Comparison of ENCODE assay signal across 1 cellular context in the genomic region with DNA sequence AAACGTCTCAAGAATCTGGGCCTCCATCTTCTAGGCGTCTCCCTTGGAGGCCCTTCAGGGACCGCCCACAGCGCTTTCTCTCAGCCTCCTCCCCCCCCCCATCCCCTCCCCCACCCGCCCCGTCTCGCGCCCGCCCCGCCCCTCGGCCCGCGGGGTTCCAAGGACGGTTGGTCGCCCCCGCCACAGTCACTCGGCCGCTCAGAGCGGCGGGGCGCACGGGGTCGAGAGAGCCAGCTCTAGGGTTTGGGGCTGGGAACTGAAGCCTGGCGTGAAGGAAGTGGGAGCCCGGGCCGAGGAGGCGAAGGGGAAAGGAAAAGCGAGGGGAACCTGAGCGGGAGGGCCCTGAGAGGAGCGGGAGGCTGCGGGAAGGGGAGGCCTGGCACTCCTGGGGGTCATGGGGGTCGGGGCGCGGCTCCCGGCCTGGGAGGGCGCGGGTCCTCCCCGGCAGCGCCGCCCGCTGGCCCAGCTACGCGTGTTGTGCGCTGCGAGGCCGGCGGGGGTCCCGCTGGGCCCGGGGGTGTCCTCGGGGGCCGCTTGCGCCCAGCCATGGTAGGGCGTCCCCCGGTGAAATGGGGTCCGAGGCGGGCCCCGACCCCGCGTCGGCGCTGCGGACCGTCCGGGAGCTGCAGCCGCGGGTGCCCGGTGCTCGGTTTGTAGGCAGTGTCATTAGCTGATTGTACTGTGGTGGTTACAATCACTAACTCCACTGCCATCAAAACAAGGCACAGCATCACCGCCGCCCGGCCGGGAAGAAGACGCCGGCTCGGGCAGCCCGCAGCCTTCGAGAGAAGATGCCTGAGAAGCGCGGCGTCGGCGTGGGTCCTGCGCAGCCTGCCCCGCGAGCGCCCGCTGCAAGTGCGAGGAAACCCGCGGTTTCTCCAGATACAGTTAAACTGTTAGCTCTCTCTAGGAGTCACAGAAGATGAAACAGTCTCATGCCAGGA.
A peak's percentile ranks its signal among the peaks of the same experiment; 100 is the strongest.
TF ChIP-seq lines count a peak whose summit lies in the region.

Gene BTG4, minus strand, starts transcription at position 91 of the 944 bp plus-strand sequence. CDS start 13,610 bp downstream, outside the sequence.

TF ChIP-seq in GM23338, 12 proteins besides CTCF, POLR2A, EP300 and RAD21 (continued from another document):
- TF ChIP-seq, protein P1, sequence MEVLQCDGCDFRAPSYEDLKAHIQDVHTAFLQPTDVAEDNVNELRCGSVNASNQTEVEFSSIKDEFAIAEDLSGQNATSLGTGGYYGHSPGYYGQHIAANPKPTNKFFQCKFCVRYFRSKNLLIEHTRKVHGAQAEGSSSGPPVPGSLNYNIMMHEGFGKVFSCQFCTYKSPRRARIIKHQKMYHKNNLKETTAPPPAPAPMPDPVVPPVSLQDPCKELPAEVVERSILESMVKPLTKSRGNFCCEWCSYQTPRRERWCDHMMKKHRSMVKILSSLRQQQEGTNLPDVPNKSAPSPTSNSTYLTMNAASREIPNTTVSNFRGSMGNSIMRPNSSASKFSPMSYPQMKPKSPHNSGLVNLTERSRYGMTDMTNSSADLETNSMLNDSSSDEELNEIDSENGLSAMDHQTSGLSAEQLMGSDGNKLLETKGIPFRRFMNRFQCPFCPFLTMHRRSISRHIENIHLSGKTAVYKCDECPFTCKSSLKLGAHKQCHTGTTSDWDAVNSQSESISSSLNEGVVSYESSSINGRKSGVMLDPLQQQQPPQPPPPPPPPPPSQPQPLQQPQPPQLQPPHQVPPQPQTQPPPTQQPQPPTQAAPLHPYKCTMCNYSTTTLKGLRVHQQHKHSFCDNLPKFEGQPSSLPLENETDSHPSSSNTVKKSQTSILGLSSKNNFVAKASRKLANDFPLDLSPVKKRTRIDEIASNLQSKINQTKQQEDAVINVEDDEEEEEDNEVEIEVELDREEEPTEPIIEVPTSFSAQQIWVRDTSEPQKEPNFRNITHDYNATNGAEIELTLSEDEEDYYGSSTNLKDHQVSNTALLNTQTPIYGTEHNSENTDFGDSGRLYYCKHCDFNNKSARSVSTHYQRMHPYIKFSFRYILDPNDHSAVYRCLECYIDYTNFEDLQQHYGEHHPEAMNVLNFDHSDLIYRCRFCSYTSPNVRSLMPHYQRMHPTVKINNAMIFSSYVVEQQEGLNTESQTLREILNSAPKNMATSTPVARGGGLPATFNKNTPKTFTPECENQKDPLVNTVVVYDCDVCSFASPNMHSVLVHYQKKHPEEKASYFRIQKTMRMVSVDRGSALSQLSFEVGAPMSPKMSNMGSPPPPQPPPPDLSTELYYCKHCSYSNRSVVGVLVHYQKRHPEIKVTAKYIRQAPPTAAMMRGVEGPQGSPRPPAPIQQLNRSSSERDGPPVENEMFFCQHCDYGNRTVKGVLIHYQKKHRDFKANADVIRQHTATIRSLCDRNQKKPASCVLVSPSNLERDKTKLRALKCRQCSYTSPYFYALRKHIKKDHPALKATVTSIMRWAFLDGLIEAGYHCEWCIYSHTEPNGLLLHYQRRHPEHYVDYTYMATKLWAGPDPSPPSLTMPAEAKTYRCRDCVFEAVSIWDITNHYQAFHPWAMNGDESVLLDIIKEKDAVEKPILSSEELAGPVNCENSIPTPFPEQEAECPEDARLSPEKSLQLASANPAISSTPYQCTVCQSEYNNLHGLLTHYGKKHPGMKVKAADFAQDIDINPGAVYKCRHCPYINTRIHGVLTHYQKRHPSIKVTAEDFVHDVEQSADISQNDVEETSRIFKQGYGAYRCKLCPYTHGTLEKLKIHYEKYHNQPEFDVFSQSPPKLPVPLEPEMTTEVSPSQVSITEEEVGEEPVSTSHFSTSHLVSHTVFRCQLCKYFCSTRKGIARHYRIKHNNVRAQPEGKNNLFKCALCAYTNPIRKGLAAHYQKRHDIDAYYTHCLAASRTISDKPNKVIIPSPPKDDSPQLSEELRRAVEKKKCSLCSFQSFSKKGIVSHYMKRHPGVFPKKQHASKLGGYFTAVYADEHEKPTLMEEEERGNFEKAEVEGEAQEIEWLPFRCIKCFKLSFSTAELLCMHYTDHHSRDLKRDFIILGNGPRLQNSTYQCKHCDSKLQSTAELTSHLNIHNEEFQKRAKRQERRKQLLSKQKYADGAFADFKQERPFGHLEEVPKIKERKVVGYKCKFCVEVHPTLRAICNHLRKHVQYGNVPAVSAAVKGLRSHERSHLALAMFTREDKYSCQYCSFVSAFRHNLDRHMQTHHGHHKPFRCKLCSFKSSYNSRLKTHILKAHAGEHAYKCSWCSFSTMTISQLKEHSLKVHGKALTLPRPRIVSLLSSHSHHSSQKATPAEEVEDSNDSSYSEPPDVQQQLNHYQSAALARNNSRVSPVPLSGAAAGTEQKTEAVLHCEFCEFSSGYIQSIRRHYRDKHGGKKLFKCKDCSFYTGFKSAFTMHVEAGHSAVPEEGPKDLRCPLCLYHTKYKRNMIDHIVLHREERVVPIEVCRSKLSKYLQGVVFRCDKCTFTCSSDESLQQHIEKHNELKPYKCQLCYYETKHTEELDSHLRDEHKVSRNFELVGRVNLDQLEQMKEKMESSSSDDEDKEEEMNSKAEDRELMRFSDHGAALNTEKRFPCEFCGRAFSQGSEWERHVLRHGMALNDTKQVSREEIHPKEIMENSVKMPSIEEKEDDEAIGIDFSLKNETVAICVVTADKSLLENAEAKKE (CRISPR knock-in tag; IDR thresholded peaks at IDR 0.05) = no peak
- no peak for TF ChIP-seq ZNF114 (CRISPR knock-in tag; IDR thresholded peaks at IDR 0.05)
- TF ChIP-seq ETS1 (IDR thresholded peaks at IDR 0.05) = no peak
- TF ChIP-seq CREB1 (CRISPR knock-in tag; IDR thresholded peaks at IDR 0.05; ENCODE audit: low read depth) = 0 out of 2 replicates have a peak, but pooled peaks have one; percentile 3
- TF ChIP-seq EZH2phosphoT487 (IDR thresholded peaks at IDR 0.05; ENCODE audit: unreplicated experiment) = no peak
- no peak for TF ChIP-seq JUNB (IDR thresholded peaks at IDR 0.05; ENCODE audit: unreplicated experiment)
